Comparison of ENCODE assay signal across 8 cellular contexts in the genomic region with DNA sequence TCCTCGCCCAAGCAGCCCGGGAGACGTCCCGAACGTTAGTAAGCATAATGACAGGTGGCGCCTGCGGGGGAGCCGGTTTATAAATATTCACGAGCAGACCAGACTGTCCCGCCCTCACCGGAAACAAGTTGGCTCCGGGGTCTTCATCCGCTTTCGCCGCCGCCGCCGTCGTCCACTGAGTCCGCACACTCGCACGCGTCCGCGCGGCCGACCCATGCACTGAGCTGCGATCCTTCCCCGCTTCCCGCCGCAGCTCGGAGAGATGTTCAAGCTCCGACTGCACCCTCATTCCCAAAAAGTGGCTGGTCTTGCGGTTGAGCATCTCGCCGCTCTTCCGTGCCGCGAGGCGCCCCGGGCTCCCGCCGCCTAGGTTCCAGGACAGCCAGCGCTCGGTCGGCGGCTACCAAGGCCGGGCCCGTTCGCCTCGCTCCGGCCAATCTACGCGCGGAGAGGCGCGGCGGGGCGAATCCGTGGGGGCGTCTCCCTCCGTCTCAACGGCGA.
DNase-seq lines count a peak whose midpoint lies in the region; ATAC-seq and TF ChIP-seq lines count a peak whose summit lies in the region.

No MANE protein-coding gene starts in this region.

- DNase-seq in DMS 273 (lab: John Stamatoyannopoulos, UW; ENCODE audit: unreplicated experiment) (peak; percentile 90), brain microvascular endothelial cell (no peak), kidney tubule cell (ENCODE audit: low spot score) (peak; percentile 62), midbrain (lab: John Stamatoyannopoulos, UW) (no peak)
- DNase-seq in stimulated activated CD8-positive, alpha-beta memory T cell treated with anti-CD3 and anti-CD28 coated beads, Interleukin-4, amount 100 ng/mL, for 4 hours (ENCODE audit: low read depth in 2 of 2, low spot score in 1 of 2): peak; percentile 14 to 30

- H3K27me3 Mint-ChIP-seq in T-helper 1 cell treated with Interleukin-12 subunit alpha and Interleukin-12 subunit beta and Interleukin-4 antibody, amounts not matched to agents 30 μg/mL and 1 μg/mL, for 36 hours (ENCODE audit: low read depth): no peaks in the 10 kb centered on the region

- no peak for TF ChIP-seq CTCF in brain microvascular endothelial cell (IDR thresholded peaks at IDR 0.05; ENCODE audit: low read depth, low read length, missing control alignments)

- peak; percentile 26 for ATAC-seq in GM21423 (IDR thresholded peaks at IDR 0.05; ENCODE audit: unreplicated experiment)

- H3K27ac Mint-ChIP-seq in T-helper 1 cell treated with Interleukin-12 subunit alpha and Interleukin-12 subunit beta and Interleukin-4 antibody, amounts not matched to agents 30 μg/mL and 1 μg/mL, for 36 hours: peak overlapping the region; percentile 83

- H3K27ac ChIP-seq in brain microvascular endothelial cell: peak overlapping the region; percentile 5

- H3K27me3 ChIP-seq in brain microvascular endothelial cell (replicated peaks): no peaks in the 10 kb centered on the region

- TF ChIP-seq RAD21 in Ishikawa (IDR thresholded peaks at IDR 0.05; ENCODE audit: low read depth): no peak

- H3K4me3 Mint-ChIP-seq in T-helper 1 cell treated with Interleukin-12 subunit alpha and Interleukin-12 subunit beta and Interleukin-4 antibody, amounts not matched to agents 30 μg/mL and 1 μg/mL, for 36 hours: peak overlapping the region; percentile 86

- H3K9me3 Mint-ChIP-seq in T-helper 1 cell treated with Interleukin-12 subunit alpha and Interleukin-12 subunit beta and Interleukin-4 antibody, amounts not matched to agents 30 μg/mL and 1 μg/mL, for 36 hours: no peaks in the 10 kb centered on the region

- H3K36me3 Mint-ChIP-seq in T-helper 1 cell treated with Interleukin-12 subunit alpha and Interleukin-12 subunit beta and Interleukin-4 antibody, amounts not matched to agents 30 μg/mL and 1 μg/mL, for 36 hours (ENCODE audit: low read depth): peaks cover 17% of the 10 kb centered on the region

- H3K36me3 ChIP-seq in brain microvascular endothelial cell (replicated peaks): peaks cover 31% of the 10 kb centered on the region

- TF ChIP-seq EP300 in Ishikawa (IDR thresholded peaks at IDR 0.05; ENCODE audit: borderline replicate concordance): no peak

- in situ Hi-C loops in brain microvascular endothelial cell (cut with HindIII; ENCODE audit: low pct_ligation_motif_present, low sequenced_read_pairs): no loop called here

- H3K4me1 Mint-ChIP-seq in T-helper 1 cell treated with Interleukin-12 subunit alpha and Interleukin-12 subunit beta and Interleukin-4 antibody, amounts not matched to agents 30 μg/mL and 1 μg/mL, for 36 hours (ENCODE audit: low read depth): peaks cover 22% of the 10 kb centered on the region

- H3K4me3 ChIP-seq in brain microvascular endothelial cell (ENCODE audit: low read depth, low read length): peak overlapping the region; percentile 92

TF ChIP-seq in Ishikawa, 13 proteins besides CTCF, POLR2A, EP300 and RAD21:
- TF ChIP-seq TCF12 (IDR thresholded peaks at IDR 0.05; ENCODE audit: low read depth) (no peak), MAX (IDR thresholded peaks at IDR 0.05) (peak; percentile 62)
TF ChIP-seq in Ishikawa: peak in this region for 1.

Comparison
In these comparisons a context has a peak if more than half of its experiments do, and no peak if none do; other contexts are left out.
1. DNase-seq: peak in DMS 273 (single experiment), kidney tubule cell (single experiment) and stimulated activated CD8-positive, alpha-beta memory T cell treated with anti-CD3 and anti-CD28 coated beads, Interleukin-4, amount 100 ng/mL, for 4 hours (2 of 2); none in brain microvascular endothelial cell (single experiment) and midbrain (single experiment).